In genomic region chr16:88993006-88993787, GRCh38 we compare ENCODE assay signal across 14 cellular contexts. TPM values are rescaled to one million over a fixed set of nuclear protein-coding genes. Genes with fewer than 3 reads are reported as not detected.
DNase-seq lines count a peak whose midpoint lies in the region; ATAC-seq and TF ChIP-seq lines count a peak whose summit lies in the region.
"Had no signal": no experiment of that assay in that cellular context is flagged by ENCODE, and none has a peak within 500 bp of the region (broad histone marks: within the 10 kb centered on the region; RNA-seq: fewer than 3 reads in every experiment).

No MANE protein-coding gene starts in this region.

- intact Hi-C loops in left ventricle myocardium superior (cut with micrococcal nuclease): no loop called here

- H3K79me2 ChIP-seq in OCI-LY3 (ENCODE audit: low read length): no peaks in the 10 kb centered on the region

- TF ChIP-seq CTCF in OCI-LY3 (IDR thresholded peaks at IDR 0.05; ENCODE audit: low read depth, low read length) (no peak), brain microvascular endothelial cell (IDR thresholded peaks at IDR 0.05; ENCODE audit: low read depth, low read length, missing control alignments) (no peak)

- peaks cover 28 to 78% (median 71%) of the 10 kb centered on the region in 10 experiments for H3K4me1 ChIP-seq in BLaER1 treated with 17β-estradiol and CSF1 and Interleukin-3, amounts not matched to agents 10 nM and 100 nM
- peaks cover 23% of the 10 kb centered on the region for H3K4me1 ChIP-seq in OCI-LY3 (ENCODE audit: low read length)
- H3K4me1 ChIP-seq: adrenal gland had no signal

- H3K4me3 ChIP-seq in BLaER1 treated with 17β-estradiol and CSF1 and Interleukin-3, amounts not matched to agents 10 nM and 100 nM: peak overlapping the region in 8 of 10 experiments; percentile 7 to 44 (median 34); a peak in 11 of 20 replicates
- H3K4me3 ChIP-seq in OCI-LY3 (ENCODE audit: low read length) (peak overlapping the region; percentile 57), brain microvascular endothelial cell (ENCODE audit: low read depth, low read length) (no peak overlapping the region)
- H3K4me3 ChIP-seq: adrenal gland had no signal

- H3K36me3 ChIP-seq in BLaER1 treated with 17β-estradiol and CSF1 and Interleukin-3, amounts not matched to agents 10 nM and 100 nM: peaks cover 0 to 8% (median 0%) of the 10 kb centered on the region in 11 experiments; a peak in 1 of 22 replicates
- no peaks in the 10 kb centered on the region for H3K36me3 ChIP-seq in OCI-LY3 (replicated peaks; ENCODE audit: low read depth, low read length)
- no peaks in the 10 kb centered on the region for H3K36me3 ChIP-seq in brain microvascular endothelial cell (replicated peaks)
- H3K36me3 ChIP-seq: adrenal gland had no signal

- peak overlapping the region in 10 of 11 experiments; percentile 13 to 88 (median 71); a peak in 17 of 22 replicates for H3K27ac ChIP-seq in BLaER1 treated with 17β-estradiol and CSF1 and Interleukin-3, amounts not matched to agents 10 nM and 100 nM
- H3K27ac ChIP-seq in OCI-LY3 (ENCODE audit: low read length) (peak overlapping the region; percentile 57), brain microvascular endothelial cell (no peak overlapping the region)
- H3K27ac ChIP-seq: adrenal gland had no signal

- DNase-seq in KBM-7 (peak; percentile 45), left ventricle myocardium superior (no peak), NCI-H1092 (lab: John Stamatoyannopoulos, UW) (no peak), brain microvascular endothelial cell (no peak)
- DNase-seq: activated CD8-positive, alpha-beta memory T cell treated with anti-CD3 and anti-CD28 coated beads, Interleukin-2, amount 50 U/mL, for 4 hours; adrenal gland; foreskin melanocyte; Karpas-422; NCI-H510A had no signal

- H4K20me1 ChIP-seq in BLaER1 treated with 17β-estradiol and CSF1 and Interleukin-3, amounts not matched to agents 10 nM and 100 nM: no peaks in the 10 kb centered on the region
- H4K20me1 ChIP-seq in OCI-LY3 (ENCODE audit: insufficient read depth, low read length): no peaks in the 10 kb centered on the region

- peaks cover 0 to 9% (median 0%) of the 10 kb centered on the region in 11 experiments; a peak in 2 of 22 replicates for H3K27me3 ChIP-seq in BLaER1 treated with 17β-estradiol and CSF1 and Interleukin-3, amounts not matched to agents 10 nM and 100 nM
- H3K27me3 ChIP-seq in OCI-LY3 (ENCODE audit: low read depth, low read length): no peaks in the 10 kb centered on the region
- H3K27me3 ChIP-seq in brain microvascular endothelial cell (replicated peaks): peaks cover 27% of the 10 kb centered on the region

- H3K4me2 ChIP-seq in BLaER1 treated with 17β-estradiol and CSF1 and Interleukin-3, amounts not matched to agents 10 nM and 100 nM: peak overlapping the region; percentile 79 to 99 (median 95)
- peak overlapping the region; percentile 76 for H3K4me2 ChIP-seq in OCI-LY3 (ENCODE audit: low read length)

- peaks cover 15 to 28% (median 24%) of the 10 kb centered on the region in 11 experiments for H3K9me3 ChIP-seq in BLaER1 treated with 17β-estradiol and CSF1 and Interleukin-3, amounts not matched to agents 10 nM and 100 nM (replicated peaks in 1 of 11)
- H3K9me3 ChIP-seq in OCI-LY3 (ENCODE audit: insufficient read depth, low read length): peaks cover 10% of the 10 kb centered on the region

- in situ Hi-C loops in KBM-7 (cut with MboI; ENCODE audit: low pct_unique_long_range_greater_than_20kb, low sequenced_read_pairs) (no loop called here), brain microvascular endothelial cell (cut with HindIII; ENCODE audit: low pct_ligation_motif_present, low sequenced_read_pairs) (no loop called here)

- peak overlapping the region in 9 of 11 experiments; percentile 13 to 77 (median 69); a peak in 17 of 22 replicates for H3K9ac ChIP-seq in BLaER1 treated with 17β-estradiol and CSF1 and Interleukin-3, amounts not matched to agents 10 nM and 100 nM
- peak overlapping the region; percentile 70 for H3K9ac ChIP-seq in OCI-LY3 (ENCODE audit: low read length)

- peak; percentile 61 for ATAC-seq in left ventricle myocardium superior
- ATAC-seq in HG03439 (IDR thresholded peaks at IDR 0.05; ENCODE audit: unreplicated experiment): no peak
- ATAC-seq in SK-N-SH treated with all-trans-retinoic acid at 6 μM for 48 hours: no peak

- peak overlapping the region; percentile 30; the same call in 1 of the 2 replicates for H2AFZ ChIP-seq in OCI-LY3 (ENCODE audit: low read depth, low read length)

TF ChIP-seq in SK-N-SH treated with all-trans-retinoic acid at 6 μM for 48 hours, 23 proteins besides CTCF, POLR2A, EP300 and RAD21:
- no peak for TF ChIP-seq OSR1 (CRISPR knock-in tag; IDR thresholded peaks at IDR 0.05)
- no peak for TF ChIP-seq ESRRG (CRISPR knock-in tag; IDR thresholded peaks at IDR 0.05)
- TF ChIP-seq TSHZ2 (CRISPR knock-in tag; IDR thresholded peaks at IDR 0.05): no peak
- no peak for TF ChIP-seq TCF4 (CRISPR knock-in tag; IDR thresholded peaks at IDR 0.05; ENCODE audit: borderline replicate concordance)
- no peak for TF ChIP-seq PPARA (CRISPR knock-in tag; IDR thresholded peaks at IDR 0.05; ENCODE audit: borderline replicate concordance)
- no peak for TF ChIP-seq ISL1 (CRISPR knock-in tag; IDR thresholded peaks at IDR 0.05)
- TF ChIP-seq ZNF8 (CRISPR knock-in tag; IDR thresholded peaks at IDR 0.05): no peak
- no peak for TF ChIP-seq BACH2 (CRISPR knock-in tag; IDR thresholded peaks at IDR 0.05; ENCODE audit: borderline replicate concordance)
- no peak for TF ChIP-seq CSRNP3 (CRISPR knock-in tag; IDR thresholded peaks at IDR 0.05)
- no peak for TF ChIP-seq ZNF565 (CRISPR knock-in tag; conservative IDR thresholded peaks at IDR 0.05; ENCODE audit: low read depth)
- no peak for TF ChIP-seq PATZ1 (CRISPR knock-in tag; IDR thresholded peaks at IDR 0.05; ENCODE audit: borderline replicate concordance)
- TF ChIP-seq TOX (CRISPR knock-in tag; IDR thresholded peaks at IDR 0.05; ENCODE audit: borderline replicate concordance): no peak
- TF ChIP-seq ZFP30 (CRISPR knock-in tag; IDR thresholded peaks at IDR 0.05): no peak
- TF ChIP-seq ZNF70 (CRISPR knock-in tag; IDR thresholded peaks at IDR 0.05): no peak
- TF ChIP-seq ZC3H10 (CRISPR knock-in tag; IDR thresholded peaks at IDR 0.05): no peak
- TF ChIP-seq GLIS3 (CRISPR knock-in tag; IDR thresholded peaks at IDR 0.05): no peak
- TF ChIP-seq CSDC2 (CRISPR knock-in tag; IDR thresholded peaks at IDR 0.05): no peak
- no peak for TF ChIP-seq ZFP3 (CRISPR knock-in tag; IDR thresholded peaks at IDR 0.05)
- TF ChIP-seq SNAI2 (CRISPR knock-in tag; IDR thresholded peaks at IDR 0.05): no peak

RNA-seq across cellular contexts. Expression of gene CBFA2T3, which starts 16.2 kb away (rescaled TPM):
- 11.5 TPM for total RNA-seq in left ventricle myocardium superior
- total RNA-seq: dermis microvascular lymphatic vessel endothelial cell had no signal
